In genomic region chr22:19663286-19663815, GRCh38 we compare ENCODE assay signal across 9 cellular contexts. TPM values are rescaled to one million over a fixed set of nuclear protein-coding genes. Genes with fewer than 3 reads are reported as not detected.
DNase-seq lines count a peak whose midpoint lies in the region; ATAC-seq and TF ChIP-seq lines count a peak whose summit lies in the region.
"Had no signal": no experiment of that assay in that cellular context is flagged by ENCODE, and none has a peak within 500 bp of the region (broad histone marks: within the 10 kb centered on the region; RNA-seq: fewer than 3 reads in every experiment).

No MANE protein-coding gene starts in this region.

- peak; percentile 73 for DNase-seq in AG09309 (ENCODE audit: low read depth)
- peak; percentile 61 for DNase-seq in HT-29 (ENCODE audit: low spot score)
- peak; percentile 74 for DNase-seq in iris pigment epithelial cell (ENCODE audit: low read depth)
- DNase-seq in T-cell = no peak
- DNase-seq in activated CD4-positive, CD25-positive, alpha-beta regulatory T cell (lab: John Stamatoyannopoulos, UW) = no peak

- no peak overlapping the region for H3K4me3 Mint-ChIP-seq in T-cell
- H3K4me3 Mint-ChIP-seq: neural crest cell had no signal

- CTCF ChIA-PET in T-cell (lab: Charles Lee) = no interaction called here

- POLR2A ChIA-PET in T-cell (lab: Charles Lee) = no interaction called here

- H3K4me3 ChIP-seq in AG09309 (ENCODE audit: control insufficient read depth, low read depth, low read length) = no peak overlapping the region

- no peaks in the 10 kb centered on the region for H3K9me3 Mint-ChIP-seq in T-cell
- H3K9me3 Mint-ChIP-seq: neural crest cell had no signal

- TF ChIP-seq CTCF in AG09309 (IDR thresholded peaks at IDR 0.05; ENCODE audit: control insufficient read depth, insufficient read depth, low read depth, low read length, missing control alignments) (no peak), VCaP (conservative IDR thresholded peaks at IDR 0.05) (no peak)

- ATAC-seq in T-cell (replicated peaks in 1 of 4) (no peak), HG02938 (IDR thresholded peaks at IDR 0.05; ENCODE audit: unreplicated experiment) (no peak), GM21515 (IDR thresholded peaks at IDR 0.05; ENCODE audit: unreplicated experiment) (no peak)

- H3K27ac Mint-ChIP-seq in T-cell = no peak overlapping the region

- no peaks in the 10 kb centered on the region for H3K36me3 Mint-ChIP-seq in T-cell

- peaks cover 3 to 17% of the 10 kb centered on the region in 2 donors for H3K27me3 Mint-ChIP-seq in T-cell

- H3K27ac ChIP-seq in VCaP = peak overlapping the region; percentile 44; the same call in 1 of the 2 replicates

- no peaks in the 10 kb centered on the region for H3K4me1 Mint-ChIP-seq in T-cell

RNA-seq across cellular contexts. Expression of gene SEPTIN5, which starts 51.0 kb away (rescaled TPM):
- total RNA-seq in HT-29 (2014; rRNA removed; shearing (Covaris generic)) = 0.42 TPM in 1 of 2 replicates, not detected in the other
- total RNA-seq in T-cell = 1 to 10 TPM in 3 of 5 donors, under 1 TPM in 2; 0.33 to 3.2 (median 1.2) TPM

RNA-seq across cellular contexts. Expression of gene GP1BB, which starts 60.0 kb away (rescaled TPM):
- total RNA-seq in HT-29 (2014; rRNA removed; shearing (Covaris generic)) = not detected in 2 replicates
- 1 to 10 TPM in 1 of 5 donors, under 1 TPM in 4; 0.19 to 2.1 (median 0.36) TPM for total RNA-seq in T-cell

Comparison
In these comparisons a context has a peak if more than half of its experiments do, and no peak if none do; other contexts are left out.
1. DNase-seq: peak in AG09309 (single experiment), HT-29 (single experiment) and iris pigment epithelial cell (single experiment); none in T-cell (0 of 34) and activated CD4-positive, CD25-positive, alpha-beta regulatory T cell (0 of 4).